In the genomic region with DNA sequence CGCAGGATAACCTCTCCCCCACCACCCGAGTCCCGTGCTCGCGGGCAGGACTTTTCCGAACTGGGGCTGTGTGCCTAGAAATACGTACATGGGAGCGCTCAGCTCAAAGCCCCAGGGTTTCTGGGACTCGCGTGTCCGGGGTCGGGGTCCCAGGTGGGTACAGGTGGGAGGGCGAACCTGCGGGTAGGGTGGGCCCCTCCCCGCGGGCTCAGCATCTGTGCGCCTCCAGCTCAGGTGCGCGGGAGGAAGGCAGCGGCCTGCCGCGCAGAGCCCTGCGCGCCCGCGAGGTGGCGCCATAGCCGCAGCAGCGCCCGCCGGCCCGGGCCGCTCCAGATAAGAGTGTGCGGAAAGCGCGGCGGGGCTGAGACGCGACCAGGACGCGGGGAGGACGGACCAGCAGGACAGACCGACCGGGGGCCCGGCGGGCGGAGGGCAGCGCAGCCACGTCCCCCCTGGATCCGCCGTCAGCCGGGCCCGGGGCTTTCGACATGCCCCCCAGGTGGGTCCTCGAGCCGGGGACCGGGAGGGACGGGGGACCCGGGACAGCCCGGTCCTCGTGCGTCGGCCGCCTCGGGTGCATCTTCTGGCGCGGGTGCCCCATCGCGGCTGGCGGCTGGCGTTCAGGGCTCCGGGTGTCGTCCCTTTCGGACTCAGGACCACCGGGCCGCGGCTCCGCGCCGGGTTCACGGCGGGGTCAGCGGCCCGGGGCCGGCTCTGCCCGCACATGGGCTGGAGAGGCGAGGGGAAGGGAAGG, we compare ENCODE assay signal across 8 cellular contexts. TPM values are rescaled to one million over a fixed set of nuclear protein-coding genes. Genes with fewer than 3 reads are reported as not detected.
DNase-seq lines count a peak whose midpoint lies in the region; ATAC-seq and TF ChIP-seq lines count a peak whose summit lies in the region.

TSS of gene HIC1 (plus strand) at position 364 of the 754 bp plus-strand sequence. CDS start 1,588 bp downstream, outside the sequence.

- 0% methylated on average over 5 of the region's 87 CpGs for WGBS in SK-N-SH (ENCODE audit: low lambda C conversion rate)
- 0% methylated on average over 58 of the region's 87 CpGs; no CpG with 5 or more reads in 1 of the 2 donors for WGBS in transverse colon (ENCODE audit: low coverage in 1 of 2), 2 donors

- H3K9ac ChIP-seq in HUES6 (ENCODE audit: low read length) (no peak within 1 kb of the TSS), SK-N-SH (peak within 1 kb of the TSS; percentile 57; the same call in 1 of the 2 replicates)

- in situ Hi-C loops in ACHN (cut with HindIII; ENCODE audit: low pct_ligation_motif_present, low pct_unique_long_range_greater_than_20kb, low sequenced_read_pairs) (no loop called here), transverse colon (cut with MboI; ENCODE audit: low pct_ligation_motif_present in 1 of 4, low pct_unique_long_range_greater_than_20kb in 1 of 4, low sequenced_read_pairs in 3 of 4) (loop anchor here in 1 of 4 donors (25.0 kb wide), 1 partner anchor 107 kb away; no protein-coding TSS in a partner anchor)

- intact Hi-C loops in transverse colon (cut with DNase I; ENCODE audit: low total_unique reads) = loop anchor here (1.0 to 10.0 kb wide), 3 partner anchors 120 to 227 kb away; no protein-coding TSS in a partner anchor

- H3K79me2 ChIP-seq in SK-N-SH (ENCODE audit: insufficient read depth) = no peaks in the 10 kb centered on the region

- peaks cover 5% of the 10 kb centered on the region; the same call in 1 of the 2 replicates for H4K20me1 ChIP-seq in SK-N-SH (ENCODE audit: insufficient read depth)

- no peaks in the 10 kb centered on the region for H3K9me3 Mint-ChIP-seq in activated naive CD4-positive, alpha-beta T cell treated with anti-CD3 and anti-CD28 coated beads, Interleukin-2, amount 10 ng/mL, durations not matched to agents 7 days and 5 days

- CTCF ChIA-PET in SK-N-SH (lab: Yijun Ruan, JAX) = interaction anchor here (0.6 to 8.0 kb wide), 70 partner anchors 11 to 315 kb away, joined by 3 to 185 read pairs (median 5); partner anchors contain the start of gene OVCA2
- CTCF ChIA-PET in activated naive CD4-positive, alpha-beta T cell treated with anti-CD3 and anti-CD28 coated beads, Interleukin-2, amount 10 ng/mL, durations not matched to agents 7 days and 5 days (lab: Charles Lee) = interaction anchor here (0.6 to 7.5 kb wide), 30 partner anchors 11 to 364 kb away, joined by 3 to 147 read pairs (median 4); partner anchors contain the start of gene TSR1

- no peaks in the 10 kb centered on the region for H3K9me2 ChIP-seq in SK-N-SH

- peaks cover 56% of the 10 kb centered on the region for H3K27me3 Mint-ChIP-seq in activated naive CD4-positive, alpha-beta T cell treated with anti-CD3 and anti-CD28 coated beads, Interleukin-2, amount 10 ng/mL, durations not matched to agents 7 days and 5 days

- H3K4me1 ChIP-seq in HUES6 (ENCODE audit: control insufficient read depth, insufficient read depth, low read length) = peaks cover 21% of the 10 kb centered on the region; the same call in 1 of the 2 replicates
- H3K4me1 ChIP-seq in SK-N-SH (ENCODE audit: control insufficient read depth in 1 of 2, insufficient read depth in 2 of 2, low read depth in 1 of 2, low read length in 1 of 2) = peaks cover 0 to 6% of the 10 kb centered on the region in 2 experiments; a peak in 1 of 4 replicates
- peaks cover 54 to 82% of the 10 kb centered on the region in 2 experiments for H3K4me1 ChIP-seq in neutrophil (ENCODE audit: control insufficient read depth in 1 of 2, insufficient read depth in 1 of 2, low read depth in 1 of 2, low read length in 1 of 2)
- peaks cover 9 to 77% (median 68%) of the 10 kb centered on the region in 4 donors for H3K4me1 ChIP-seq in transverse colon

- peak within 1 kb of the TSS; percentile 41; the same call in 1 of the 2 replicates for H2AFZ ChIP-seq in SK-N-SH (ENCODE audit: low read depth)

- H3K27me3 ChIP-seq in HUES6 (ENCODE audit: control insufficient read depth, insufficient read depth, low read length) (peaks cover 91% of the 10 kb centered on the region), SK-N-SH (ENCODE audit: insufficient read depth) (no peaks in the 10 kb centered on the region), neutrophil (peaks cover 83% of the 10 kb centered on the region), transverse colon (peaks cover 76% of the 10 kb centered on the region)

- H3K4me3 Mint-ChIP-seq in activated naive CD4-positive, alpha-beta T cell treated with anti-CD3 and anti-CD28 coated beads, Interleukin-2, amount 10 ng/mL, durations not matched to agents 7 days and 5 days = peak within 1 kb of the TSS; percentile 76

- peaks cover 12% of the 10 kb centered on the region for H3F3A ChIP-seq in SK-N-SH (replicated peaks; ENCODE audit: insufficient read depth)

- DNase-seq in ACHN (peak; percentile 79), SK-N-SH (peak; percentile 93), germinal center (ENCODE audit: low spot score) (peak; percentile 84), transverse colon (peak; percentile 77)
- DNase-seq in activated naive CD4-positive, alpha-beta T cell treated with anti-CD3 and anti-CD28 coated beads, Interleukin-2, amount 10 ng/mL, durations not matched to agents 7 days and 5 days = peak; percentile 84

- no peak within 1 kb of the TSS for H3K27ac ChIP-seq in HUES6 (ENCODE audit: low read depth, low read length)
- H3K27ac ChIP-seq in SK-N-SH (ENCODE audit: low read depth in 2 of 2, low read length in 1 of 2) = peak within 1 kb of the TSS in 1 of 2 experiments; percentile 55; a peak in 1 of 4 replicates
- H3K27ac ChIP-seq in neutrophil = peak within 1 kb of the TSS; percentile 29
- peak within 1 kb of the TSS; percentile 85 to 92 (median 90) for H3K27ac ChIP-seq in transverse colon

- no peaks in the 10 kb centered on the region for H3K9me3 ChIP-seq in HUES6 (ENCODE audit: control insufficient read depth, insufficient read depth, low read depth, low read length)
- H3K9me3 ChIP-seq in SK-N-SH = no peaks in the 10 kb centered on the region
- H3K9me3 ChIP-seq in neutrophil = no peaks in the 10 kb centered on the region
- H3K9me3 ChIP-seq in transverse colon = no peaks in the 10 kb centered on the region

- TF ChIP-seq CTCF in SK-N-SH (IDR thresholded peaks at IDR 0.05) = peak; percentile 72
- TF ChIP-seq CTCF in neutrophil (IDR thresholded peaks at IDR 0.05) = peak; percentile 95
- TF ChIP-seq CTCF in transverse colon (IDR thresholded peaks at IDR 0.05) = peak; percentile 60 to 99 (median 93)

- H3K27ac Mint-ChIP-seq in activated naive CD4-positive, alpha-beta T cell treated with anti-CD3 and anti-CD28 coated beads, Interleukin-2, amount 10 ng/mL, durations not matched to agents 7 days and 5 days = peak within 1 kb of the TSS; percentile 83

- peak; percentile 88 for TF ChIP-seq RAD21 in SK-N-SH (IDR thresholded peaks at IDR 0.05; ENCODE audit: low read length)

- H3K36me3 Mint-ChIP-seq in activated naive CD4-positive, alpha-beta T cell treated with anti-CD3 and anti-CD28 coated beads, Interleukin-2, amount 10 ng/mL, durations not matched to agents 7 days and 5 days = peaks cover 11% of the 10 kb centered on the region

- ATAC-seq in GM18520 (IDR thresholded peaks at IDR 0.05; ENCODE audit: unreplicated experiment) = peak; percentile 30

- H3K4me2 ChIP-seq in SK-N-SH = peak within 1 kb of the TSS; percentile 92

- TF ChIP-seq EP300 in SK-N-SH (IDR thresholded peaks at IDR 0.05; ENCODE audit: borderline replicate concordance in 1 of 2, low read depth in 1 of 2, low read length in 1 of 2) (no peak; a peak in 1 of 4 replicates), transverse colon (IDR thresholded peaks at IDR 0.05; ENCODE audit: low read depth) (no peak)

- H3K36me3 ChIP-seq in HUES6 (ENCODE audit: control insufficient read depth, insufficient read depth, low read length) (no peaks in the 10 kb centered on the region), SK-N-SH (replicated peaks in 1 of 2; ENCODE audit: control insufficient read depth in 1 of 2, insufficient read depth in 2 of 2, low read length in 1 of 2) (peaks cover 0 to 8% of the 10 kb centered on the region in 2 experiments), neutrophil (no peaks in the 10 kb centered on the region), transverse colon (no peaks in the 10 kb centered on the region)

- H3K4me3 ChIP-seq in HUES6 (ENCODE audit: low read depth, low read length) (peak within 1 kb of the TSS; percentile 63), SK-N-SH (ENCODE audit: low read depth in 2 of 2, low read length in 1 of 2) (peak within 1 kb of the TSS; percentile 57 to 62), neutrophil (ENCODE audit: low read depth in 1 of 2, low read length in 1 of 2) (peak within 1 kb of the TSS; percentile 47 to 63), transverse colon (peak within 1 kb of the TSS; percentile 24 to 65 (median 42))

- H3K4me1 Mint-ChIP-seq in activated naive CD4-positive, alpha-beta T cell treated with anti-CD3 and anti-CD28 coated beads, Interleukin-2, amount 10 ng/mL, durations not matched to agents 7 days and 5 days = peaks cover 33% of the 10 kb centered on the region

- POLR2A ChIA-PET in SK-N-SH (lab: Yijun Ruan, JAX) = interaction anchor here (0.9 to 1.5 kb wide), 2 partner anchors 21 to 190 kb away, joined by 3 to 9 read pairs; no protein-coding TSS in a partner anchor

- peak; percentile 74 for TF ChIP-seq POLR2A in transverse colon (IDR thresholded peaks at IDR 0.05)

TF ChIP-seq in SK-N-SH, 30 proteins besides CTCF, POLR2A, EP300 and RAD21 (continues in another document):
- no peak for TF ChIP-seq GATA2 (CRISPR knock-in tag; IDR thresholded peaks at IDR 0.05)

RNA-seq across cellular contexts. Expression of gene HIC1, which starts in this region (rescaled TPM):
- polyA plus RNA-seq in SK-N-SH (2012; rRNA removed) = 3.8 and 6.4 TPM in 2 replicates
- polyA plus RNA-seq in SK-N-SH (2012; cell fraction: cytosol; rRNA removed) = 2.1 and 3.1 TPM in 2 replicates
- 13.7 and 15.5 TPM in 2 replicates for polyA plus RNA-seq in SK-N-SH (2012; cell fraction: nucleus; rRNA removed)
- total RNA-seq in transverse colon = 10 to 100 TPM in 2 of 4 donors, 1 to 10 TPM in 2; 9.1 to 32.5 (median 14.7) TPM
